ENCODE assay signal across 1 cellular context in the genomic region with DNA sequence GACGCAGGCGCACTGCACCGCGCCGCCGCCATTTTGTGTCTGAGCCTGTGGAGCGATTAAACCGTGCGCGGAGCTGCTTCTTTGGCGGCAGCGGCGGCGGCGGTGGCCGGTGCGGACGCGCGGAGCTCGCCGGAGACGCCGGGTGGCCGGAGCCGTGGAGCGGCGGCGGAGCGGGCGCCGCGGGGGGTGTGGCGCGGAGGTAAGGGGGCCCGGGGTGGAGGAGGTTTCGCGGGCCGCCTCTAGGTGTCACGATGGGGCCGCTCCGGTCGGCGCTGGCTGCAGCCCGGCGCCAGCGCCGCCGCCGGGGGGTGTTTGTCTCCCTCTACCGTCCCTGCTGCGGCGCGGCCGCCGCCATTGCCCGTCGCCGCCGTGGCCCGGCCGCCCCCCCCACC.
TF ChIP-seq lines count a peak whose summit lies in the region.

A gene with protein sequence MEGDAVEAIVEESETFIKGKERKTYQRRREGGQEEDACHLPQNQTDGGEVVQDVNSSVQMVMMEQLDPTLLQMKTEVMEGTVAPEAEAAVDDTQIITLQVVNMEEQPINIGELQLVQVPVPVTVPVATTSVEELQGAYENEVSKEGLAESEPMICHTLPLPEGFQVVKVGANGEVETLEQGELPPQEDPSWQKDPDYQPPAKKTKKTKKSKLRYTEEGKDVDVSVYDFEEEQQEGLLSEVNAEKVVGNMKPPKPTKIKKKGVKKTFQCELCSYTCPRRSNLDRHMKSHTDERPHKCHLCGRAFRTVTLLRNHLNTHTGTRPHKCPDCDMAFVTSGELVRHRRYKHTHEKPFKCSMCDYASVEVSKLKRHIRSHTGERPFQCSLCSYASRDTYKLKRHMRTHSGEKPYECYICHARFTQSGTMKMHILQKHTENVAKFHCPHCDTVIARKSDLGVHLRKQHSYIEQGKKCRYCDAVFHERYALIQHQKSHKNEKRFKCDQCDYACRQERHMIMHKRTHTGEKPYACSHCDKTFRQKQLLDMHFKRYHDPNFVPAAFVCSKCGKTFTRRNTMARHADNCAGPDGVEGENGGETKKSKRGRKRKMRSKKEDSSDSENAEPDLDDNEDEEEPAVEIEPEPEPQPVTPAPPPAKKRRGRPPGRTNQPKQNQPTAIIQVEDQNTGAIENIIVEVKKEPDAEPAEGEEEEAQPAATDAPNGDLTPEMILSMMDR (plus strand): TSS at position 1 of the 392 bp plus-strand sequence. CDS start 48,307 bp downstream, outside the sequence.

TF ChIP-seq in SK-N-SH, 30 proteins besides CTCF, POLR2A, EP300 and RAD21 (continued from another document):
- TF ChIP-seq, protein P1, sequence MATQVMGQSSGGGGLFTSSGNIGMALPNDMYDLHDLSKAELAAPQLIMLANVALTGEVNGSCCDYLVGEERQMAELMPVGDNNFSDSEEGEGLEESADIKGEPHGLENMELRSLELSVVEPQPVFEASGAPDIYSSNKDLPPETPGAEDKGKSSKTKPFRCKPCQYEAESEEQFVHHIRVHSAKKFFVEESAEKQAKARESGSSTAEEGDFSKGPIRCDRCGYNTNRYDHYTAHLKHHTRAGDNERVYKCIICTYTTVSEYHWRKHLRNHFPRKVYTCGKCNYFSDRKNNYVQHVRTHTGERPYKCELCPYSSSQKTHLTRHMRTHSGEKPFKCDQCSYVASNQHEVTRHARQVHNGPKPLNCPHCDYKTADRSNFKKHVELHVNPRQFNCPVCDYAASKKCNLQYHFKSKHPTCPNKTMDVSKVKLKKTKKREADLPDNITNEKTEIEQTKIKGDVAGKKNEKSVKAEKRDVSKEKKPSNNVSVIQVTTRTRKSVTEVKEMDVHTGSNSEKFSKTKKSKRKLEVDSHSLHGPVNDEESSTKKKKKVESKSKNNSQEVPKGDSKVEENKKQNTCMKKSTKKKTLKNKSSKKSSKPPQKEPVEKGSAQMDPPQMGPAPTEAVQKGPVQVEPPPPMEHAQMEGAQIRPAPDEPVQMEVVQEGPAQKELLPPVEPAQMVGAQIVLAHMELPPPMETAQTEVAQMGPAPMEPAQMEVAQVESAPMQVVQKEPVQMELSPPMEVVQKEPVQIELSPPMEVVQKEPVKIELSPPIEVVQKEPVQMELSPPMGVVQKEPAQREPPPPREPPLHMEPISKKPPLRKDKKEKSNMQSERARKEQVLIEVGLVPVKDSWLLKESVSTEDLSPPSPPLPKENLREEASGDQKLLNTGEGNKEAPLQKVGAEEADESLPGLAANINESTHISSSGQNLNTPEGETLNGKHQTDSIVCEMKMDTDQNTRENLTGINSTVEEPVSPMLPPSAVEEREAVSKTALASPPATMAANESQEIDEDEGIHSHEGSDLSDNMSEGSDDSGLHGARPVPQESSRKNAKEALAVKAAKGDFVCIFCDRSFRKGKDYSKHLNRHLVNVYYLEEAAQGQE (IDR thresholded peaks at IDR 0.05; ENCODE audit: low read depth, low read length), result no peak; the same call in 1 of the 2 replicates
- TF ChIP-seq CHD2 (IDR thresholded peaks at IDR 0.05; ENCODE audit: low read length, partially characterized antibody) (no peak), YY1 (IDR thresholded peaks at IDR 0.05; ENCODE audit: low read depth) (peak; percentile 86), FOXJ3 (CRISPR knock-in tag; IDR thresholded peaks at IDR 0.05) (no peak), TCF12 (IDR thresholded peaks at IDR 0.05) (no peak), SIN3A (IDR thresholded peaks at IDR 0.05; ENCODE audit: borderline replicate concordance, low read depth, low read length) (no peak)
- TF ChIP-seq, protein P2, sequence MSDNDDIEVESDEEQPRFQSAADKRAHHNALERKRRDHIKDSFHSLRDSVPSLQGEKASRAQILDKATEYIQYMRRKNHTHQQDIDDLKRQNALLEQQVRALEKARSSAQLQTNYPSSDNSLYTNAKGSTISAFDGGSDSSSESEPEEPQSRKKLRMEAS (IDR thresholded peaks at IDR 0.05; ENCODE audit: low read depth), result no peak
